In the genomic region with DNA sequence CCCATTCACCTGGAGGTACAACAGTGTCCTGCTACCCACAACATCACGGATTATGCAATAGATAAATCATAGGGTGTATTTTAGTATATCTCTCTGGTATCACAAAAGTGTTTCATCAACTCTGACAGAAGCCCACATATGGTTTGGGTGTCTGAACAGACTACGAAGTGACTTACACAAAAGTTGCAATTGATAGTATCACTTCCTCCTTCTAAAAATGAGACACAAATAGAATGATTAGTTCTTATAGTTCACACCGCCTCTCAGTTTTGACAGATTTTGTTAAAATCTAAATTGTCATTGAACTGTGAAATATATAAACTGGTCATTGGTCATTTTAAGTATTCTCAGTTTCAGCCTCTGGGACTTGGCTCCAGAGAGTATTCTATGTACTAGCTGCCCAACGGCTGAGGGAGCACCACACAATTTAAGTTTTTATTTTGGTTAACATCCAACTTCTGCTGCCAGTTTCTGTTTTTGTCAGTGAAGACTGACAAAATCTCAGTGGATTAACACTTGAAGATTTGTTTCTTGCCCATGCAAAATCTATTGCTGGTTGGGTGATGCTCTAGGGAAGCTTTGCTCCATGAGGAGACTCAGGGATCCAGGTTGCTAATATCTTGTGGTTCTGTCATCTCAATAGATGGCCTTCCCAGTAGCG, we compare ENCODE assay signal across 13 cellular contexts.
A peak's percentile ranks its signal among the peaks of the same experiment; 100 is the strongest.
DNase-seq lines count a peak whose midpoint lies in the region; ATAC-seq and FAIRE-seq lines count a peak whose summit lies in the region.
"Had no signal": no experiment of that assay in that cellular context is flagged by ENCODE, and none has a peak within 500 bp of the region (broad histone marks: within the 10 kb centered on the region; RNA-seq: fewer than 3 reads in every experiment).

No MANE protein-coding gene starts in this region.

- no peak for DNase-seq in GM18507 (ENCODE audit: extremely low spot score, insufficient read length, low read depth)
- peak; percentile 26 for DNase-seq in RPMI8226
- DNase-seq in natural killer cell treated with Interleukin-12 subunit alpha and Interleukin-12 subunit beta and Interleukin-15 and Interleukin-18, amount 100 ng/mL, for 72 hours (ENCODE audit: low spot score): no peak
- DNase-seq in caudate nucleus (lab: John Stamatoyannopoulos, UW): no peak
- no peak for DNase-seq in medulla oblongata (ENCODE audit: extremely low spot score)
- DNase-seq in NCI-H2227 treated with DMSO at 0.1 percent for 48 hours (lab: John Stamatoyannopoulos, UW): no peak
- DNase-seq: activated effector memory CD4-positive, alpha-beta T cell treated with Interleukin-2 at 50 U/mL for 16 hours; Calu3 had no signal

- peaks cover 4% of the 10 kb centered on the region for H3K9me3 Mint-ChIP-seq in natural killer cell treated with Interleukin-12 subunit alpha and Interleukin-12 subunit beta and Interleukin-15 and Interleukin-18, amount 100 ng/mL, for 72 hours
- H3K9me3 Mint-ChIP-seq: T-helper 1 cell treated with Interleukin-12 subunit alpha and Interleukin-12 subunit beta and Interleukin-4 antibody, amounts not matched to agents 30 μg/mL and 1 μg/mL, for 36 hours had no signal

- H3K4me1 Mint-ChIP-seq in natural killer cell treated with Interleukin-12 subunit alpha and Interleukin-12 subunit beta and Interleukin-15 and Interleukin-18, amount 100 ng/mL, for 72 hours (ENCODE audit: low read depth in 2 of 2): no peaks in the 10 kb centered on the region

- H3K27ac ChIP-seq in caudate nucleus (ENCODE audit: low read depth, low read length): no peak overlapping the region
- H3K27ac ChIP-seq: hepatocyte, thoracic aorta had no signal

- FAIRE-seq in GM18507 (lab: Jason Lieb, UNC): peak; percentile 93

- H3K27ac Mint-ChIP-seq in natural killer cell treated with Interleukin-12 subunit alpha and Interleukin-12 subunit beta and Interleukin-15 and Interleukin-18, amount 100 ng/mL, for 72 hours: no peak overlapping the region
- H3K27ac Mint-ChIP-seq: T-helper 1 cell treated with Interleukin-12 subunit alpha and Interleukin-12 subunit beta and Interleukin-4 antibody, amounts not matched to agents 30 μg/mL and 1 μg/mL, for 36 hours had no signal

- H3K4me3 Mint-ChIP-seq in natural killer cell treated with Interleukin-12 subunit alpha and Interleukin-12 subunit beta and Interleukin-15 and Interleukin-18, amount 100 ng/mL, for 72 hours: no peak overlapping the region
- H3K4me3 Mint-ChIP-seq: T-helper 1 cell treated with Interleukin-12 subunit alpha and Interleukin-12 subunit beta and Interleukin-4 antibody, amounts not matched to agents 30 μg/mL and 1 μg/mL, for 36 hours had no signal

- peak; percentile 90 for ATAC-seq in GM21515 (IDR thresholded peaks at IDR 0.05; ENCODE audit: unreplicated experiment)
- peak; percentile 93 for ATAC-seq in HG03135 (IDR thresholded peaks at IDR 0.05; ENCODE audit: unreplicated experiment)
- ATAC-seq in natural killer cell treated with Interleukin-12 subunit alpha and Interleukin-12 subunit beta and Interleukin-15 and Interleukin-18, amount 100 ng/mL, for 72 hours: no peak

- no peaks in the 10 kb centered on the region for H3K27me3 Mint-ChIP-seq in natural killer cell treated with Interleukin-12 subunit alpha and Interleukin-12 subunit beta and Interleukin-15 and Interleukin-18, amount 100 ng/mL, for 72 hours

- peaks cover 5% of the 10 kb centered on the region for H3K36me3 Mint-ChIP-seq in natural killer cell treated with Interleukin-12 subunit alpha and Interleukin-12 subunit beta and Interleukin-15 and Interleukin-18, amount 100 ng/mL, for 72 hours

Comparison
In these comparisons a context has a peak if more than half of its experiments do, and no peak if none do; other contexts are left out.
1. ATAC-seq: peak in GM21515 (single experiment) and HG03135 (single experiment); none in natural killer cell treated with Interleukin-12 subunit alpha and Interleukin-12 subunit beta and Interleukin-15 and Interleukin-18, amount 100 ng/mL, for 72 hours (0 of 2).